Comparison of ENCODE assay signal across 8 cellular contexts in the genomic region with DNA sequence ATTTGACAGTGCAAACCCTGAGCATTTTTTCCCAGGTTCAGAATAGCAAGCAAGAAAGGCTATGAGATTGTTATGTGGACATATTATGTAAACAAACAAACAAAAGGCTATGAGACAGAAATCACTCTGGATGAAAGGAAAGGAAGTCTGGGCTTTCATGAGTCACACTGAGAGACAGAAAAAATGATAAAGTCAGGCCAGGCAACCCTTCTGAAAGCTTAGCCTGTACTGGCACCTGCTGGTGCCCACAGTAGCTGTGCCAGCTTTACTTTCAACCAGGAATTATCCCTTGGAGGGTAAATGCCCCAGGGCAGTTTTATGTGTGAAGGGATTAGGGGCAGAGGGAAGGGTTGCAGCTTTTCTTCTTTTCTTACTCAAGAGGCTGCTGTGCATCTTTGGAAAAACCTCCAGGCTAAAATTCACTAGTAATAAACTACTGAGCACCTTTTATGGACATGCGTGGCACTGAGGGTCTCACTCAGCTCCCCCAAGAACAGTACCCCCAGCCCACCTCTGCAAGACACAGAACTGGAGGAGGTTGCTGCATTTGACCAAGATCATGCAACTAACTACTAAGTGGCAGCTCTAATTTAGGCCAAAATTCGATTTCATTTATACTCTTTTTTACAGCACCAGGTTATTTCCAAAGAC. TPM values are rescaled to one million over a fixed set of nuclear protein-coding genes. Genes with fewer than 3 reads are reported as not detected.
DNase-seq lines count a peak whose midpoint lies in the region; ATAC-seq, FAIRE-seq and TF ChIP-seq lines count a peak whose summit lies in the region.

No MANE protein-coding gene starts in this region.

- TF ChIP-seq CTCF in A549 (IDR thresholded peaks at IDR 0.05) (peak; percentile 68), PC-3 (conservative IDR thresholded peaks at IDR 0.05; ENCODE audit: low read depth, low read length) (peak; percentile 82), tibial artery (IDR thresholded peaks at IDR 0.05) (peak; percentile 16 to 42)

- DNase-seq in A549 (ENCODE audit: low read depth in 1 of 2, low spot score in 1 of 2) (peak; percentile 57 to 63), HCEC 1CT (peak; percentile 68), PC-3 (peak; percentile 82), foreskin melanocyte (peak; percentile 60), tibial artery (no peak)

- TF ChIP-seq EP300 in A549 (IDR thresholded peaks at IDR 0.05) = no peak

- H3K4me1 ChIP-seq in A549 (peaks cover 9% of the 10 kb centered on the region; the same call in 2 of the 3 replicates), PC-3 (ENCODE audit: insufficient read depth, low read length) (peaks cover 20% of the 10 kb centered on the region), tibial artery (no peaks in the 10 kb centered on the region)

- no peaks in the 10 kb centered on the region for H3K9me2 ChIP-seq in PC-3 (replicated peaks; ENCODE audit: low read length)

- H2AFZ ChIP-seq in PC-3 (ENCODE audit: low read length) = no peak overlapping the region

- intact Hi-C loops in PC-3 (cut with micrococcal nuclease) (loop anchor here (1.0 to 5.0 kb wide), 4 partner anchors 37 to 1392 kb away; no protein-coding TSS in a partner anchor), tibial artery (cut with DNase I; ENCODE audit: low total_unique reads) (no loop called here)

- peak overlapping the region; percentile 4; the same call in 1 of the 3 replicates for H3K4me2 ChIP-seq in A549
- peak overlapping the region; percentile 11; the same call in 1 of the 2 replicates for H3K4me2 ChIP-seq in PC-3 (ENCODE audit: low read length)

- WGBS in A549 (ENCODE audit: missing lambda C conversion rate) = 50% methylated on average over 2 of the region's 2 CpGs

- H3K79me2 ChIP-seq in PC-3 (ENCODE audit: low read length) = no peaks in the 10 kb centered on the region

- FAIRE-seq in A549 (lab: Jason Lieb, UNC) = no peak

- no peaks in the 10 kb centered on the region for H3F3A ChIP-seq in PC-3 (ENCODE audit: low read length, unreplicated experiment)

- TF ChIP-seq RAD21 in A549 (conservative IDR thresholded peaks at IDR 0.05 in 1 of 2, IDR thresholded peaks at IDR 0.05 in 1 of 2) = peak; percentile 78 to 92

- no TSS peak for BruUV-seq in PC-3 (replicated peaks; lab: Mats Ljungman, UMichigan)

- peak; percentile 92 to 97 for ATAC-seq in A549
- peak; percentile 91 for ATAC-seq in PC-3
- ATAC-seq in GM18909 (IDR thresholded peaks at IDR 0.05; ENCODE audit: poor library complexity, unreplicated experiment) = no peak
- no peak for ATAC-seq in HG03439 (IDR thresholded peaks at IDR 0.05; ENCODE audit: unreplicated experiment)
- no peak for ATAC-seq in GM21529 (IDR thresholded peaks at IDR 0.05; ENCODE audit: unreplicated experiment)

- H3K36me3 ChIP-seq in PC-3 (ENCODE audit: low read depth, low read length) = no peaks in the 10 kb centered on the region
- no peaks in the 10 kb centered on the region for H3K36me3 ChIP-seq in tibial artery

- no peaks in the 10 kb centered on the region for H4K20me1 ChIP-seq in PC-3 (ENCODE audit: low read length)

- CTCF ChIA-PET in A549 (lab: Yijun Ruan, JAX) = interaction anchor here (0.5 to 4.0 kb wide), 21 partner anchors 9 to 1516 kb away, joined by 3 to 21 read pairs (median 4); no protein-coding TSS in a partner anchor
- CTCF ChIA-PET in PC-3 (lab: Charles Lee) = interaction anchor here (1.3 to 1.5 kb wide), 2 partner anchors 37 to 397 kb away, joined by 3 to 7 read pairs; no protein-coding TSS in a partner anchor

- no peak overlapping the region for H3K4me3 ChIP-seq in A549
- H3K4me3 ChIP-seq in PC-3 (ENCODE audit: low read length) = no peak overlapping the region
- no peak overlapping the region for H3K4me3 ChIP-seq in tibial artery

- H3K27ac ChIP-seq in A549 = no peak overlapping the region
- H3K27ac ChIP-seq in PC-3 (ENCODE audit: low read length) = no peak overlapping the region
- H3K27ac ChIP-seq in tibial artery = no peak overlapping the region

- no peaks in the 10 kb centered on the region for H3K9me3 ChIP-seq in A549
- no peaks in the 10 kb centered on the region for H3K9me3 ChIP-seq in PC-3 (ENCODE audit: low read length)
- no peaks in the 10 kb centered on the region for H3K9me3 ChIP-seq in tibial artery

- no peak overlapping the region for H3K9ac ChIP-seq in PC-3 (ENCODE audit: low read length)

- no peak for TF ChIP-seq POLR2A in A549 (IDR thresholded peaks at IDR 0.05; ENCODE audit: low read length)

- no peaks in the 10 kb centered on the region for H3K27me3 ChIP-seq in PC-3 (ENCODE audit: low read length)
- no peaks in the 10 kb centered on the region for H3K27me3 ChIP-seq in tibial artery

- POLR2A ChIA-PET in A549 (lab: Yijun Ruan, JAX) (no interaction called here), PC-3 (lab: Charles Lee; ENCODE audit: unreplicated experiment) (interaction anchor here (0.6 kb wide), 1 partner anchor 427 kb away, joined by 3 read pairs; no protein-coding TSS in a partner anchor)

TF ChIP-seq in A549, 52 proteins besides CTCF, POLR2A, EP300 and RAD21:
- TF ChIP-seq ATOH8 (CRISPR knock-in tag; IDR thresholded peaks at IDR 0.05; ENCODE audit: low read depth) (no peak), JUNB (IDR thresholded peaks at IDR 0.05) (0 out of 2 replicates have a peak, but pooled peaks have one; percentile 16), EHF (CRISPR knock-in tag; IDR thresholded peaks at IDR 0.05) (no peak), CEBPB (IDR thresholded peaks at IDR 0.05) (no peak), PBX3 (IDR thresholded peaks at IDR 0.05) (no peak), HOXB13 (CRISPR knock-in tag; IDR thresholded peaks at IDR 0.05; ENCODE audit: low read depth) (no peak), ZFP36 (IDR thresholded peaks at IDR 0.05; ENCODE audit: borderline replicate concordance, partially characterized antibody) (no peak), SMC3 (IDR thresholded peaks at IDR 0.05) (peak; percentile 80), CBX2 (IDR thresholded peaks at IDR 0.05; ENCODE audit: borderline replicate concordance, low read depth) (no peak), BHLHE40 (IDR thresholded peaks at IDR 0.05; ENCODE audit: low read depth, low read length) (no peak), MYC (IDR thresholded peaks at IDR 0.05; ENCODE audit: borderline replicate concordance, low read length) (no peak), FOSL2 (IDR thresholded peaks at IDR 0.05) (no peak), FOSL2 (CRISPR knock-in tag; IDR thresholded peaks at IDR 0.05) (peak; percentile 70; the same call in 1 of the 2 replicates), CBX8 (IDR thresholded peaks at IDR 0.05) (no peak)
- TF ChIP-seq, protein P1, sequence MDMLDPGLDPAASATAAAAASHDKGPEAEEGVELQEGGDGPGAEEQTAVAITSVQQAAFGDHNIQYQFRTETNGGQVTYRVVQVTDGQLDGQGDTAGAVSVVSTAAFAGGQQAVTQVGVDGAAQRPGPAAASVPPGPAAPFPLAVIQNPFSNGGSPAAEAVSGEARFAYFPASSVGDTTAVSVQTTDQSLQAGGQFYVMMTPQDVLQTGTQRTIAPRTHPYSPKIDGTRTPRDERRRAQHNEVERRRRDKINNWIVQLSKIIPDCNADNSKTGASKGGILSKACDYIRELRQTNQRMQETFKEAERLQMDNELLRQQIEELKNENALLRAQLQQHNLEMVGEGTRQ (IDR thresholded peaks at IDR 0.05) = no peak

RNA-seq across cellular contexts. Expression of gene ACTL7B, which starts 41.7 kb away (rescaled TPM):
- polyA plus RNA-seq in A549 (2011; rRNA removed) = not detected in 2 replicates
- 0.01 TPM in 2 replicates for polyA plus RNA-seq in A549 (2012; cell fraction: cytosol; rRNA removed)
- polyA plus RNA-seq in A549 (2012; cell fraction: nucleus; rRNA removed) = 0.11 and 0.25 TPM in 2 replicates
- not detected in 3 replicates for polyA plus RNA-seq in A549 (2017; fragmentation: RNase III; extraction: RNeasy Plus Mini Kit Qiagen cat#74134 plus additional on column Dnase treatment)
- 0.10 TPM in 1 of 2 replicates, not detected in the other for polyA minus RNA-seq in A549 (2011; rRNA and poly(A)+ RNA removed)
- not detected in 2 replicates for total RNA-seq in PC-3 (2014; rRNA removed)

RNA-seq across cellular contexts. Expression of gene ACTL7A, which starts 48.0 kb away (rescaled TPM):
- polyA plus RNA-seq in A549 (2011; rRNA removed) (not detected in 2 replicates), A549 (2017; fragmentation: RNase III; extraction: RNeasy Plus Mini Kit Qiagen cat#74134 plus additional on column Dnase treatment) (not detected in 3 replicates)
- not detected in 2 replicates for polyA plus RNA-seq in A549 (2012; cell fraction: cytosol; rRNA removed)
- polyA plus RNA-seq in A549 (2012; cell fraction: nucleus; rRNA removed) = not detected in 2 replicates
- polyA minus RNA-seq in A549 (2011; rRNA and poly(A)+ RNA removed) = not detected in 2 replicates
- not detected in 2 replicates for total RNA-seq in PC-3 (2014; rRNA removed)

Comparison
In these comparisons a context has a peak if more than half of its experiments do, and no peak if none do; other contexts are left out.
1. ATAC-seq: peak in A549 (2 of 2) and PC-3 (single experiment); none in GM18909 (single experiment), HG03439 (single experiment) and GM21529 (single experiment).
2. DNase-seq: peak in A549 (2 of 2), HCEC 1CT (single experiment), PC-3 (single experiment) and foreskin melanocyte (single experiment); none in tibial artery (0 of 2).
3. CTCF ChIP-seq: peak in every context shown above with its lines; median percentile 82 in PC-3; 68 in A549; 29 in tibial artery.